ENCODE assay signal across 13 cellular contexts in the genomic region with DNA sequence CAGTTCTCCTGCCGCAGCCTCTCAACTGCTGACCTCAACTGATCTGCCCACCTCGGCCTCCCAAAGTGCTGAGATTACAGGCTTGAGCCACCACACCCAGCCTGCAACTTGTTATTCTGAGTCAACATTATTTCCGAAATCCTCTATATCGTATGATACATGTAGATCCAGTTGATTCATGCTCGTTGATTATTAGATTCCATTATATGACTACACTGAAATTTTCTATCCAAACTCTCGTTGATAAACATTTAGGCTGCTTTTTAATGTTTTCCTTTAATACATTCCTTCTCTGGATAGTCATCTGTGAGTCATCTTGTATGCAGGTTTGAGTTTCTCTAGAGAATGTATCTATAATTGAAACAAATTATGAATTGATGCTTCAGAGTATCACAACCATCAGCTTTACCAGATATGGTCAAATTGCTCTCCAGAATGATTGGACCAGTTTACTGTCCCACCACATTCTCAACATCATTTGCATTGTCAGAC. TPM values are rescaled to one million over a fixed set of nuclear protein-coding genes. Genes with fewer than 3 reads are reported as not detected.
DNase-seq lines count a peak whose midpoint lies in the region; ATAC-seq, FAIRE-seq and TF ChIP-seq lines count a peak whose summit lies in the region.
"Had no signal": no experiment of that assay in that cellular context is flagged by ENCODE, and none has a peak within 500 bp of the region (broad histone marks: within the 10 kb centered on the region; RNA-seq: fewer than 3 reads in every experiment).

No MANE protein-coding gene starts in this region.

- H3K27me3 ChIP-seq in astrocyte (ENCODE audit: insufficient read depth, low read length) (no peaks in the 10 kb centered on the region), ovary (no peaks in the 10 kb centered on the region)
- H3K27me3 ChIP-seq: BE2C, thyroid gland had no signal

- no peaks in the 10 kb centered on the region for H3K27me3 Mint-ChIP-seq in astrocyte (ENCODE audit: low read depth, unreplicated experiment)
- no peaks in the 10 kb centered on the region for H3K27me3 Mint-ChIP-seq in activated T-cell treated with anti-CD3 and anti-CD28 coated beads, Interleukin-2, amount 50 U/mL, for 24 hours
- no peaks in the 10 kb centered on the region for H3K27me3 Mint-ChIP-seq in activated T-helper 17 cell treated with anti-CD3 and anti-CD28 coated beads, Interleukin-2, amount 50 U/mL, for 72 hours
- H3K27me3 Mint-ChIP-seq in WTC11 (ENCODE audit: low read depth) = no peaks in the 10 kb centered on the region
- H3K27me3 Mint-ChIP-seq: dendritic cell treated with granulocyte-macrophage colony-stimulating factor and Interleukin-4, amounts not matched to agents 40 ng/mL and 50 ng/mL, for 4 days had no signal

- peaks cover 86% of the 10 kb centered on the region for H3K79me2 ChIP-seq in astrocyte (ENCODE audit: insufficient read depth, low read length)

- no peak overlapping the region for H3K9ac ChIP-seq in astrocyte (ENCODE audit: low read length)

- H3K9me3 ChIP-seq in astrocyte (ENCODE audit: insufficient read depth, low read depth, low read length) = no peaks in the 10 kb centered on the region
- no peaks in the 10 kb centered on the region for H3K9me3 ChIP-seq in ovary
- H3K9me3 ChIP-seq: BE2C, thyroid gland had no signal

- H3K36me3 Mint-ChIP-seq in astrocyte (ENCODE audit: low read depth, unreplicated experiment) = peaks cover 14% of the 10 kb centered on the region
- peaks cover 76% of the 10 kb centered on the region for H3K36me3 Mint-ChIP-seq in activated T-cell treated with anti-CD3 and anti-CD28 coated beads, Interleukin-2, amount 50 U/mL, for 24 hours (ENCODE audit: low read depth)
- peaks cover 79% of the 10 kb centered on the region for H3K36me3 Mint-ChIP-seq in activated T-helper 17 cell treated with anti-CD3 and anti-CD28 coated beads, Interleukin-2, amount 50 U/mL, for 72 hours (ENCODE audit: low read depth)
- peaks cover 39% of the 10 kb centered on the region for H3K36me3 Mint-ChIP-seq in WTC11

- H3K27ac Mint-ChIP-seq in astrocyte (ENCODE audit: unreplicated experiment) (peak overlapping the region; percentile 90), WTC11 (no peak overlapping the region)
- no peak overlapping the region for H3K27ac Mint-ChIP-seq in activated T-cell treated with anti-CD3 and anti-CD28 coated beads, Interleukin-2, amount 50 U/mL, for 24 hours
- no peak overlapping the region for H3K27ac Mint-ChIP-seq in activated T-helper 17 cell treated with anti-CD3 and anti-CD28 coated beads, Interleukin-2, amount 50 U/mL, for 72 hours
- H3K27ac Mint-ChIP-seq: activated T-helper 2 cell treated with anti-CD3 and anti-CD28 coated beads, Interferon-gamma antibody, Interleukin-2, Interleukin-4, amounts not matched to agents 10 μg/mL and 5 μg/mL and 100 μg/mL, durations not matched to agents 14 hours and 24 hours and 36 hours; dendritic cell treated with granulocyte-macrophage colony-stimulating factor and Interleukin-4, amounts not matched to agents 40 ng/mL and 50 ng/mL, for 4 days had no signal

- H3K4me3 Mint-ChIP-seq in astrocyte (ENCODE audit: unreplicated experiment) (no peak overlapping the region), WTC11 (no peak overlapping the region)
- no peak overlapping the region for H3K4me3 Mint-ChIP-seq in activated T-cell treated with anti-CD3 and anti-CD28 coated beads, Interleukin-2, amount 50 U/mL, for 24 hours
- no peak overlapping the region for H3K4me3 Mint-ChIP-seq in activated T-helper 17 cell treated with anti-CD3 and anti-CD28 coated beads, Interleukin-2, amount 50 U/mL, for 72 hours
- H3K4me3 Mint-ChIP-seq: dendritic cell treated with granulocyte-macrophage colony-stimulating factor and Interleukin-4, amounts not matched to agents 40 ng/mL and 50 ng/mL, for 4 days had no signal

- 75 to 80% (median 78%) methylated on average over 6 of the region's 6 CpGs for WGBS in ovary, 3 donors

- in situ Hi-C loops in ACHN (cut with HindIII; ENCODE audit: low pct_ligation_motif_present, low pct_unique_long_range_greater_than_20kb, low sequenced_read_pairs) = no loop called here

- intact Hi-C loops in ovary (cut with DNase I) = no loop called here

- no peak for TF ChIP-seq POLR2A in ovary (IDR thresholded peaks at IDR 0.05)

- peaks cover 27% of the 10 kb centered on the region for H3K4me1 ChIP-seq in astrocyte (ENCODE audit: insufficient read depth, low read length)
- H3K4me1 ChIP-seq in ovary (ENCODE audit: insufficient read depth) = peaks cover 6% of the 10 kb centered on the region
- H3K4me1 ChIP-seq: BE2C had no signal

- no peak for ATAC-seq in activated T-helper 17 cell treated with anti-CD3 and anti-CD28 coated beads, Interleukin-2, amount 50 U/mL, for 72 hours (replicated peaks)
- ATAC-seq in WTC11 = no peak

- no peaks in the 10 kb centered on the region for H3K9me3 Mint-ChIP-seq in astrocyte (ENCODE audit: unreplicated experiment)
- H3K9me3 Mint-ChIP-seq in activated T-cell treated with anti-CD3 and anti-CD28 coated beads, Interleukin-2, amount 50 U/mL, for 24 hours = no peaks in the 10 kb centered on the region
- no peaks in the 10 kb centered on the region for H3K9me3 Mint-ChIP-seq in activated T-helper 17 cell treated with anti-CD3 and anti-CD28 coated beads, Interleukin-2, amount 50 U/mL, for 72 hours
- no peaks in the 10 kb centered on the region for H3K9me3 Mint-ChIP-seq in WTC11
- H3K9me3 Mint-ChIP-seq: activated T-helper 2 cell treated with anti-CD3 and anti-CD28 coated beads, Interferon-gamma antibody, Interleukin-2, Interleukin-4, amounts not matched to agents 10 μg/mL and 5 μg/mL and 100 μg/mL, durations not matched to agents 14 hours and 24 hours and 36 hours; dendritic cell treated with granulocyte-macrophage colony-stimulating factor and Interleukin-4, amounts not matched to agents 40 ng/mL and 50 ng/mL, for 4 days had no signal

- FAIRE-seq in astrocyte (lab: Jason Lieb, UNC) = peak; percentile 29

- H3K4me3 ChIP-seq in astrocyte (ENCODE audit: insufficient read depth, low read depth, low read length) (peak overlapping the region; percentile 22), ovary (no peak overlapping the region)
- H3K4me3 ChIP-seq: thyroid gland had no signal

- DNase-seq in ACHN (peak; percentile 59), HS-27A (ENCODE audit: low read depth) (peak; percentile 61), astrocyte (ENCODE audit: low read depth) (peak; percentile 91), glomerular visceral epithelial cell (ENCODE audit: extremely low spot score) (peak; percentile 48), ovary (no peak), WTC11 (ENCODE audit: low spot score) (no peak)
- no peak for DNase-seq in activated T-cell treated with anti-CD3 and anti-CD28 coated beads, Interleukin-2, amount 50 U/mL, for 24 hours
- DNase-seq: BE2C, thyroid gland had no signal

- no peak overlapping the region for H2AFZ ChIP-seq in astrocyte (ENCODE audit: low read depth, low read length)

- CTCF ChIA-PET in WTC11 (lab: Charles Lee) = no interaction called here

- peak overlapping the region; percentile 45 for H3K4me2 ChIP-seq in astrocyte (ENCODE audit: low read length)

- H3K27ac ChIP-seq in astrocyte (ENCODE audit: low read depth, low read length) = peak overlapping the region; percentile 57
- H3K27ac ChIP-seq in ovary = no peak overlapping the region
- H3K27ac ChIP-seq: thyroid gland, VCaP had no signal

- H3K4me1 Mint-ChIP-seq in astrocyte (ENCODE audit: low read depth, unreplicated experiment) (peaks cover 37% of the 10 kb centered on the region), WTC11 (peaks cover 19% of the 10 kb centered on the region)
- H3K4me1 Mint-ChIP-seq in activated T-cell treated with anti-CD3 and anti-CD28 coated beads, Interleukin-2, amount 50 U/mL, for 24 hours (ENCODE audit: low read depth) = peaks cover 67% of the 10 kb centered on the region
- H3K4me1 Mint-ChIP-seq in activated T-helper 17 cell treated with anti-CD3 and anti-CD28 coated beads, Interleukin-2, amount 50 U/mL, for 72 hours = peaks cover 42% of the 10 kb centered on the region

- TF ChIP-seq CTCF in astrocyte (IDR thresholded peaks at IDR 0.05; ENCODE audit: insufficient read depth, low read depth, low read length) (no peak), ovary (IDR thresholded peaks at IDR 0.05) (no peak), WTC11 (IDR thresholded peaks at IDR 0.05) (no peak)

- H3K36me3 ChIP-seq in astrocyte (ENCODE audit: insufficient read depth, low read length) (peaks cover 9% of the 10 kb centered on the region), ovary (no peaks in the 10 kb centered on the region)
- H3K36me3 ChIP-seq: BE2C had no signal

- POLR2A ChIA-PET in WTC11 (lab: Charles Lee) = no interaction called here

- no peak for TF ChIP-seq EP300 in ovary (IDR thresholded peaks at IDR 0.05)

- peaks cover 36% of the 10 kb centered on the region for H4K20me1 ChIP-seq in astrocyte (ENCODE audit: insufficient read depth, low read length)

RNA-seq across cellular contexts. Expression of a gene that starts 4.1 kb away (rescaled TPM):
- total RNA-seq in astrocyte = 53.6 and 58.3 TPM in 2 replicates
- total RNA-seq in ovary = 10 to 100 TPM in 6 of 7 donors, 1 to 10 TPM in 1; 8.3 to 19.6 (median 14.4) TPM
- 10 to 100 TPM; 17.2 to 20.1 TPM for polyA plus RNA-seq in ovary
- total RNA-seq in activated T-helper 17 cell treated with anti-CD3 and anti-CD28 coated beads, Interleukin-2, amount 50 U/mL, for 72 hours = 10 to 100 TPM; 37.5 to 52.4 TPM
- 50.4 to 62.7 TPM (median 51.7 TPM) in 3 replicates for total RNA-seq in WTC11 (2021)

RNA-seq across cellular contexts. Expression of a gene that starts 49.4 kb away (rescaled TPM):
- total RNA-seq in astrocyte (4.9 and 5.0 TPM in 2 replicates), ovary (1 to 10 TPM; 2.3 to 6.4 (median 4.2) TPM), WTC11 (2021) (79.0 to 87.4 TPM (median 86.4 TPM) in 3 replicates)
- 1 to 10 TPM; 4.3 to 9.6 TPM for polyA plus RNA-seq in ovary
- total RNA-seq in activated T-helper 17 cell treated with anti-CD3 and anti-CD28 coated beads, Interleukin-2, amount 50 U/mL, for 72 hours = 10 to 100 TPM; 36.0 to 49.4 TPM

Comparison
In these comparisons a context has a peak if more than half of its experiments do, and no peak if none do; other contexts are left out.
1. DNase-seq: peak in ACHN (single experiment), HS-27A (single experiment), astrocyte (single experiment) and glomerular visceral epithelial cell (single experiment); none in ovary (0 of 5), activated T-cell treated with anti-CD3 and anti-CD28 coated beads, Interleukin-2, amount 50 U/mL, for 24 hours (single experiment) and WTC11 (single experiment).